ENCODE assay signal across 20 cellular contexts in the genomic region with DNA sequence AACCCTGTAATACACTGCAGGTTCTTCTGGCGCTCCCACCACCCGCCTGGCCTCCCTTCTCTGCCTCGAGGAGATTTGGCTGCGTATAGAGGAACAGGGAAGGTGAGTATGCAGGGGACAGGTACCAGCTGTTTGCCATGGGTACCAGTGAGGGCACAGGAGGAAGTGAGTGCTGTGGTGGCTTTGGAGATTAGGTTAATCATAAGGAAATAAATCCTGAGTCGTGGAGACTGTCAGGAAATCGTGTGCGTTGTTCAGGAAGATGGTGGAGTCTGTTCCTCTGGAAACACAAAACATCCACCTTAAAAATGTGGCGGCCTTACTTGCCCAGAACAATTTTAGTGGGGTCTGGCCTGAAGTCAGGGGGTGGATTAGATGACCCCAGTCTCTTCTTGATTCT.
DNase-seq lines count a peak whose midpoint lies in the region; ATAC-seq and TF ChIP-seq lines count a peak whose summit lies in the region.
"Had no signal": no experiment of that assay in that cellular context is flagged by ENCODE, and none has a peak within 500 bp of the region (broad histone marks: within the 10 kb centered on the region; RNA-seq: fewer than 3 reads in every experiment).

No MANE protein-coding gene starts in this region.

- no peak for TF ChIP-seq CTCF in CD4-positive, alpha-beta T cell (IDR thresholded peaks at IDR 0.05)
- TF ChIP-seq CTCF in WTC11 (IDR thresholded peaks at IDR 0.05): no peak
- TF ChIP-seq CTCF in endothelial cell (IDR thresholded peaks at IDR 0.05; ENCODE audit: unreplicated experiment): no peak
- no peak for TF ChIP-seq CTCF in psoas muscle (IDR thresholded peaks at IDR 0.05)

- H3K27ac ChIP-seq in CD4-positive, alpha-beta T cell (ENCODE audit: low read depth, low read length): no peak overlapping the region
- peak overlapping the region; percentile 8 for H3K27ac ChIP-seq in psoas muscle

- intact Hi-C loops in CD4-positive, alpha-beta T cell (cut with DNase I, micrococcal nuclease): no loop called here
- intact Hi-C loops in psoas muscle (cut with DNase I): loop anchor here in 1 of 2 donors (5.0 kb wide), 1 partner anchor 44 kb away; no protein-coding TSS in a partner anchor

- no peaks in the 10 kb centered on the region for H3K36me3 ChIP-seq in psoas muscle (ENCODE audit: insufficient read depth in 1 of 2, low read depth in 1 of 2)
- H3K36me3 ChIP-seq: BE2C had no signal

- no peaks in the 10 kb centered on the region for H3K9me3 Mint-ChIP-seq in CD4-positive, alpha-beta T cell
- H3K9me3 Mint-ChIP-seq in WTC11: peaks cover 19% of the 10 kb centered on the region
- peaks cover 12% of the 10 kb centered on the region for H3K9me3 Mint-ChIP-seq in endothelial cell (ENCODE audit: unreplicated experiment)

- peak overlapping the region; percentile 78 for H3K27ac Mint-ChIP-seq in CD4-positive, alpha-beta T cell
- 0 out of 2 replicates have a peak overlapping the region, but pooled peaks have one; percentile 58 for H3K27ac Mint-ChIP-seq in WTC11
- H3K27ac Mint-ChIP-seq in endothelial cell (ENCODE audit: unreplicated experiment): peak overlapping the region; percentile 90
- H3K27ac Mint-ChIP-seq: IgD-negative memory B cell had no signal

- peaks cover 22% of the 10 kb centered on the region for H3K4me1 Mint-ChIP-seq in CD4-positive, alpha-beta T cell (ENCODE audit: low read depth)
- H3K4me1 Mint-ChIP-seq in WTC11 (peaks cover 36% of the 10 kb centered on the region), endothelial cell (ENCODE audit: unreplicated experiment) (peaks cover 25% of the 10 kb centered on the region)

- no peaks in the 10 kb centered on the region for H3K27me3 Mint-ChIP-seq in CD4-positive, alpha-beta T cell
- H3K27me3 Mint-ChIP-seq in WTC11 (ENCODE audit: low read depth) (peaks cover 12% of the 10 kb centered on the region), endothelial cell (ENCODE audit: unreplicated experiment) (peaks cover 18% of the 10 kb centered on the region)
- H3K27me3 Mint-ChIP-seq: CD8-positive, alpha-beta memory T cell; IgD-negative memory B cell had no signal

- no peak for DNase-seq in CD4-positive, alpha-beta T cell
- DNase-seq in WTC11 (ENCODE audit: low spot score) (no peak), endothelial cell (ENCODE audit: low spot score) (no peak), psoas muscle (no peak), middle frontal gyrus (ENCODE audit: extremely low spot score, low spot score) (no peak), activated gamma-delta T cell (lab: John Stamatoyannopoulos, UW) (no peak), CD1c-positive myeloid dendritic cell (ENCODE audit: extremely low spot score) (no peak)
- no peak for DNase-seq in effector CD4-positive, alpha-beta T cell
- DNase-seq: BE2C; Calu3; CD8-positive, alpha-beta memory T cell; DMS153; H7; NCI-H1694; NCI-H2081; NCI-H2171 treated with DMSO at 0.1 percent for 48 hours; NCI-H446; NCI-H526; OCI-M1 had no signal

- H3K4me3 ChIP-seq in psoas muscle: no peak overlapping the region

- H3K9me3 ChIP-seq in CD4-positive, alpha-beta T cell (ENCODE audit: control insufficient read depth, low read length): no peaks in the 10 kb centered on the region
- no peaks in the 10 kb centered on the region for H3K9me3 ChIP-seq in psoas muscle
- H3K9me3 ChIP-seq: BE2C had no signal

- no peak overlapping the region for H3K4me3 Mint-ChIP-seq in CD4-positive, alpha-beta T cell
- H3K4me3 Mint-ChIP-seq in WTC11: no peak overlapping the region
- H3K4me3 Mint-ChIP-seq in endothelial cell (ENCODE audit: unreplicated experiment): peak overlapping the region; percentile 72
- H3K4me3 Mint-ChIP-seq: CD8-positive, alpha-beta memory T cell; IgD-negative memory B cell had no signal

- POLR2A ChIA-PET in CD4-positive, alpha-beta T cell (lab: Charles Lee): no interaction called here
- POLR2A ChIA-PET in WTC11 (lab: Charles Lee): no interaction called here

- peaks cover 12% of the 10 kb centered on the region for H3K4me1 ChIP-seq in psoas muscle
- H3K4me1 ChIP-seq: BE2C had no signal

- no peak for ATAC-seq in CD4-positive, alpha-beta T cell (ENCODE audit: poor library complexity)
- no peak for ATAC-seq in WTC11
- ATAC-seq in psoas muscle: no peak

- WGBS in psoas muscle, 3 donors: 61 to 72% (median 65%) methylated on average over 8 of the region's 8 CpGs

- H3K27me3 ChIP-seq in CD4-positive, alpha-beta T cell (ENCODE audit: control insufficient read depth, insufficient read depth, low read length): no peaks in the 10 kb centered on the region
- no peaks in the 10 kb centered on the region for H3K27me3 ChIP-seq in psoas muscle (ENCODE audit: insufficient read depth in 3 of 3, low read length in 2 of 3)
- H3K27me3 ChIP-seq: BE2C had no signal

- CTCF ChIA-PET in CD4-positive, alpha-beta T cell (lab: Charles Lee): no interaction called here
- CTCF ChIA-PET in WTC11 (lab: Charles Lee): no interaction called here

- H3K36me3 Mint-ChIP-seq in CD4-positive, alpha-beta T cell (ENCODE audit: low read depth): peaks cover 60% of the 10 kb centered on the region
- H3K36me3 Mint-ChIP-seq in WTC11: peaks cover 20% of the 10 kb centered on the region
- H3K36me3 Mint-ChIP-seq in endothelial cell (ENCODE audit: low read depth, unreplicated experiment): peaks cover 41% of the 10 kb centered on the region

TF ChIP-seq in WTC11, 78 proteins besides CTCF, POLR2A, EP300 and RAD21 (continues in another document):
- TF ChIP-seq FOXP4 (CRISPR knock-in tag; IDR thresholded peaks at IDR 0.05) (no peak), ZBTB21 (CRISPR knock-in tag; IDR thresholded peaks at IDR 0.05; ENCODE audit: borderline replicate concordance) (no peak), ZNF423 (CRISPR knock-in tag; IDR thresholded peaks at IDR 0.05) (no peak), PREB (CRISPR knock-in tag; IDR thresholded peaks at IDR 0.05; ENCODE audit: borderline replicate concordance) (no peak), NFE2L1 (CRISPR knock-in tag; IDR thresholded peaks at IDR 0.05) (no peak), JUN (CRISPR knock-in tag; IDR thresholded peaks at IDR 0.05) (no peak), CREB1 (CRISPR knock-in tag; IDR thresholded peaks at IDR 0.05) (no peak), FOXK1 (CRISPR knock-in tag; IDR thresholded peaks at IDR 0.05) (no peak), ZNF317 (CRISPR knock-in tag; IDR thresholded peaks at IDR 0.05; ENCODE audit: borderline replicate concordance, low read depth) (no peak), TEAD1 (CRISPR knock-in tag; IDR thresholded peaks at IDR 0.05) (no peak), ZNF671 (CRISPR knock-in tag; IDR thresholded peaks at IDR 0.05) (no peak), TP53 (CRISPR knock-in tag; IDR thresholded peaks at IDR 0.05) (no peak), NR3C1 (CRISPR knock-in tag; conservative IDR thresholded peaks at IDR 0.05; ENCODE audit: low read depth) (no peak)
- TF ChIP-seq, protein P1, sequence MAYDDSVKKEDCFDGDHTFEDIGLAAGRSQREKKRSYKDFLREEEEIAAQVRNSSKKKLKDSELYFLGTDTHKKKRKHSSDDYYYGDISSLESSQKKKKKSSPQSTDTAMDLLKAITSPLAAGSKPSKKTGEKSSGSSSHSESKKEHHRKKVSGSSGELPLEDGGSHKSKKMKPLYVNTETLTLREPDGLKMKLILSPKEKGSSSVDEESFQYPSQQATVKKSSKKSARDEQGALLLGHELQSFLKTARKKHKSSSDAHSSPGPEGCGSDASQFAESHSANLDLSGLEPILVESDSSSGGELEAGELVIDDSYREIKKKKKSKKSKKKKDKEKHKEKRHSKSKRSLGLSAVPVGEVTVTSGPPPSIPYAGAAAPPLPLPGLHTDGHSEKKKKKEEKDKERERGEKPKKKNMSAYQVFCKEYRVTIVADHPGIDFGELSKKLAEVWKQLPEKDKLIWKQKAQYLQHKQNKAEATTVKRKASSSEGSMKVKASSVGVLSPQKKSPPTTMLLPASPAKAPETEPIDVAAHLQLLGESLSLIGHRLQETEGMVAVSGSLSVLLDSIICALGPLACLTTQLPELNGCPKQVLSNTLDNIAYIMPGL (CRISPR knock-in tag; IDR thresholded peaks at IDR 0.05): no peak
- TF ChIP-seq, protein P2, sequence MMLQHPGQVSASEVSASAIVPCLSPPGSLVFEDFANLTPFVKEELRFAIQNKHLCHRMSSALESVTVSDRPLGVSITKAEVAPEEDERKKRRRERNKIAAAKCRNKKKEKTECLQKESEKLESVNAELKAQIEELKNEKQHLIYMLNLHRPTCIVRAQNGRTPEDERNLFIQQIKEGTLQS (CRISPR knock-in tag; conservative IDR thresholded peaks at IDR 0.05): no peak
